Comparison of ENCODE assay signal across 27 cellular contexts in genomic region chr10:60970526-60970925, GRCh38. TPM values are rescaled to one million over a fixed set of nuclear protein-coding genes. Genes with fewer than 3 reads are reported as not detected.
DNase-seq lines count a peak whose midpoint lies in the region; ATAC-seq, FAIRE-seq and TF ChIP-seq lines count a peak whose summit lies in the region.
"Had no signal": no experiment of that assay in that cellular context is flagged by ENCODE, and none has a peak within 500 bp of the region (broad histone marks: within the 10 kb centered on the region; RNA-seq: fewer than 3 reads in every experiment).

No MANE protein-coding gene starts in this region.

- no peak overlapping the region for H2BK15ac ChIP-seq in IMR-90 (ENCODE audit: low read depth, low read length)

- TF ChIP-seq EP300 in A549 (IDR thresholded peaks at IDR 0.05) = no peak

- in situ Hi-C loops in IMR-90 (cut with MboI; ENCODE audit: low sequenced_read_pairs) = no loop called here

- H2AFZ ChIP-seq in IMR-90 (replicated peaks; ENCODE audit: low read length, poor library complexity) (no peak overlapping the region), MM.1S (ENCODE audit: low read length) (no peak overlapping the region)

- no peak overlapping the region for H3K9ac ChIP-seq in IMR-90 (ENCODE audit: low read depth, low read length)
- H3K9ac ChIP-seq in MM.1S (ENCODE audit: low read length) = no peak overlapping the region
- H3K9ac ChIP-seq: BLaER1 had no signal

- DNase-seq in A549 (ENCODE audit: low read depth in 1 of 2, low spot score in 1 of 2) (no peak), IMR-90 (no peak), MM.1S (no peak), hepatic stellate cell (ENCODE audit: low spot score) (no peak)
- DNase-seq: 8988T; ACHN; BE2C; C1 segment of cervical spinal cord; CD4-positive, alpha-beta memory T cell; CD4-positive, CD25-positive, alpha-beta regulatory T cell; CD8-positive, alpha-beta memory T cell; COR-L47; DMS 273 treated with DMSO at 0.1 percent for 48 hours; DMS153; DMS53; DMS79; DND-41; EL; GDM1 had no signal

- WGBS in A549 (ENCODE audit: missing lambda C conversion rate) = 85% methylated on average over 3 of the region's 3 CpGs
- WGBS in IMR-90 (ENCODE audit: extremely low coverage in 2 of 2, insufficient read length in 1 of 2), 2 experiments = no CpG with 5 or more reads among the region's 3 CpGs

- intact Hi-C loops in IMR-90 (cut with micrococcal nuclease) = no loop called here

- no peak overlapping the region for H2BK5ac ChIP-seq in IMR-90 (ENCODE audit: low read depth, low read length, poor library complexity, severe bottlenecking)

- no peaks in the 10 kb centered on the region for H3F3A ChIP-seq in MM.1S (ENCODE audit: insufficient read depth, low read length)

- ATAC-seq in A549 (no peak), IMR-90 (ENCODE audit: low read depth) (no peak), GM18517 (IDR thresholded peaks at IDR 0.05; ENCODE audit: unreplicated experiment) (no peak)
- ATAC-seq: GM12878 had no signal

- CTCF ChIA-PET in A549 (lab: Yijun Ruan, JAX) = no interaction called here
- CTCF ChIA-PET in IMR-90 (lab: Yijun Ruan, JAX) = no interaction called here

- no peak overlapping the region for H4K8ac ChIP-seq in IMR-90 (ENCODE audit: low read depth in 2 of 2, low read length in 2 of 2)

- H3K56ac ChIP-seq in IMR-90 (ENCODE audit: extremely low read depth, insufficient read depth, low read length) = no peak overlapping the region

- no peak overlapping the region for H2BK120ac ChIP-seq in IMR-90 (ENCODE audit: low read depth, low read length)

- H3K79me2 ChIP-seq in MM.1S (ENCODE audit: low read length) = no peaks in the 10 kb centered on the region

- H3K36me3 ChIP-seq in IMR-90 (ENCODE audit: control insufficient read depth, insufficient read depth, low read length) (no peaks in the 10 kb centered on the region), MM.1S (replicated peaks; ENCODE audit: insufficient read depth, low read length) (no peaks in the 10 kb centered on the region)
- H3K36me3 ChIP-seq: BE2C, BLaER1 had no signal

- H3K18ac ChIP-seq in IMR-90 (ENCODE audit: low read depth, low read length) = no peak overlapping the region

- H3K4me3 ChIP-seq in A549 (no peak overlapping the region), IMR-90 (ENCODE audit: insufficient read depth, low read depth, low read length) (no peak overlapping the region), MM.1S (ENCODE audit: low read length) (no peak overlapping the region)
- H3K4me3 ChIP-seq: BLaER1, GM12878 had no signal

- no peak overlapping the region for H2BK20ac ChIP-seq in IMR-90 (ENCODE audit: low read depth, low read length)

- peak; percentile 41 for FAIRE-seq in A204.1 (lab: Jason Lieb, UNC)
- no peak for FAIRE-seq in A549 (lab: Jason Lieb, UNC)
- FAIRE-seq in islet of Langerhans (lab: Jason Lieb, UNC) = peak; percentile 24
- FAIRE-seq: GM12878, GM12892, GM18507, GM19239 had no signal

- H3K9me1 ChIP-seq in IMR-90 (ENCODE audit: insufficient read depth, low read length) = peaks cover 3% of the 10 kb centered on the region; the same call in 1 of the 2 replicates

- no peaks in the 10 kb centered on the region for H3K9me3 ChIP-seq in A549
- no peaks in the 10 kb centered on the region for H3K9me3 ChIP-seq in IMR-90 (ENCODE audit: control insufficient read depth, insufficient read depth, low read length)
- H3K9me3 ChIP-seq in MM.1S (replicated peaks; ENCODE audit: insufficient read depth, low read length) = no peaks in the 10 kb centered on the region
- H3K9me3 ChIP-seq: BE2C, BLaER1 had no signal

- no peak overlapping the region for H3K4me2 ChIP-seq in A549
- no peak overlapping the region for H3K4me2 ChIP-seq in IMR-90 (ENCODE audit: low read depth, low read length)
- no peak overlapping the region for H3K4me2 ChIP-seq in MM.1S (ENCODE audit: low read depth, low read length)
- H3K4me2 ChIP-seq: BLaER1 had no signal

- TF ChIP-seq CTCF in A549 (IDR thresholded peaks at IDR 0.05) (no peak), IMR-90 (conservative IDR thresholded peaks at IDR 0.05; ENCODE audit: low read depth, low read length) (no peak), MM.1S (IDR thresholded peaks at IDR 0.05; ENCODE audit: low read length) (no peak)

- no peak for TF ChIP-seq RAD21 in A549 (conservative IDR thresholded peaks at IDR 0.05 in 1 of 2, IDR thresholded peaks at IDR 0.05 in 1 of 2)
- TF ChIP-seq RAD21 in IMR-90 (IDR thresholded peaks at IDR 0.05; ENCODE audit: low read length) = no peak

- H4K5ac ChIP-seq in IMR-90 (ENCODE audit: low read depth, low read length) = no peak overlapping the region

- no peak overlapping the region for H2AK5ac ChIP-seq in IMR-90 (ENCODE audit: low read depth, low read length)

- TF ChIP-seq POLR2A in A549 (IDR thresholded peaks at IDR 0.05; ENCODE audit: low read length) (no peak), IMR-90 (IDR thresholded peaks at IDR 0.05; ENCODE audit: low read depth, low read length) (no peak)

- no peaks in the 10 kb centered on the region for H4K20me1 ChIP-seq in IMR-90 (ENCODE audit: insufficient read depth, low read length)
- no peaks in the 10 kb centered on the region for H4K20me1 ChIP-seq in MM.1S (ENCODE audit: insufficient read depth, low read length)
- H4K20me1 ChIP-seq: BLaER1 had no signal

- H3K9me2 ChIP-seq in MM.1S (replicated peaks; ENCODE audit: insufficient read depth, low read length) = no peaks in the 10 kb centered on the region

- dilution Hi-C loops in IMR-90 (cut with HindIII; ENCODE audit: low sequenced_read_pairs, unreplicated experiment) = no loop called here

- H3K27ac ChIP-seq in A549 (no peak overlapping the region), IMR-90 (ENCODE audit: insufficient read depth, low read length) (no peak overlapping the region), MM.1S (ENCODE audit: low read length) (no peak overlapping the region)
- H3K27ac ChIP-seq: BLaER1 had no signal

- H3K4ac ChIP-seq in IMR-90 (ENCODE audit: low read depth, low read length) = no peak overlapping the region

- H3K14ac ChIP-seq in IMR-90 (replicated peaks; ENCODE audit: low read depth, low read length) = no peak overlapping the region

- no peak overlapping the region for H4K91ac ChIP-seq in IMR-90 (ENCODE audit: insufficient read depth, low read depth, low read length)

- H3K4me1 ChIP-seq in A549 (peaks cover 22% of the 10 kb centered on the region), IMR-90 (ENCODE audit: control insufficient read depth, insufficient read depth, low read length) (peaks cover 2% of the 10 kb centered on the region; the same call in 1 of the 2 replicates), MM.1S (ENCODE audit: low read length) (0 out of 2 replicates have a peak, but pooled peaks cover 5% of the 10 kb centered on the region)
- H3K4me1 ChIP-seq: BE2C had no signal

- H3K27me3 ChIP-seq in IMR-90 (ENCODE audit: control insufficient read depth, insufficient read depth, low read length) (no peaks in the 10 kb centered on the region), MM.1S (replicated peaks; ENCODE audit: insufficient read depth, low read length) (no peaks in the 10 kb centered on the region)
- H3K27me3 ChIP-seq: BE2C, BLaER1 had no signal

- no TSS peak for BruUV-seq in IMR-90 (replicated peaks; lab: Mats Ljungman, UMichigan)

- no peak overlapping the region for H2AK9ac ChIP-seq in IMR-90 (replicated peaks; ENCODE audit: low read depth, low read length, poor library complexity)

- H3K23ac ChIP-seq in IMR-90 (ENCODE audit: low read depth, low read length) = no peak overlapping the region

- H3K79me1 ChIP-seq in IMR-90 (ENCODE audit: low read depth in 1 of 2, low read length in 2 of 2) = no peaks in the 10 kb centered on the region

- POLR2A ChIA-PET in A549 (lab: Yijun Ruan, JAX) = interaction anchor here (0.7 kb wide), 1 partner anchor 43 kb away, joined by 3 read pairs; no protein-coding TSS in a partner anchor
- POLR2A ChIA-PET in IMR-90 (lab: Charles Lee; ENCODE audit: unreplicated experiment) = no interaction called here

TF ChIP-seq in A549, 52 proteins besides CTCF, POLR2A, EP300 and RAD21:
- no peak for TF ChIP-seq ATOH8 (CRISPR knock-in tag; IDR thresholded peaks at IDR 0.05; ENCODE audit: low read depth)
- no peak for TF ChIP-seq BHLHE40 (IDR thresholded peaks at IDR 0.05; ENCODE audit: low read depth, low read length)
- peak; percentile 62 for TF ChIP-seq MAFK (IDR thresholded peaks at IDR 0.05; ENCODE audit: partially characterized antibody)
- no peak for TF ChIP-seq CHD4 (IDR thresholded peaks at IDR 0.05; ENCODE audit: borderline replicate concordance)
- no peak for TF ChIP-seq KDM1A (IDR thresholded peaks at IDR 0.05; ENCODE audit: low read depth)
- no peak for TF ChIP-seq HEYL (CRISPR knock-in tag; IDR thresholded peaks at IDR 0.05)

TF ChIP-seq in IMR-90, 13 proteins besides CTCF, POLR2A, EP300 and RAD21:
- TF ChIP-seq CEBPB (IDR thresholded peaks at IDR 0.05; ENCODE audit: low read depth, low read length) (no peak), MAFK (IDR thresholded peaks at IDR 0.05; ENCODE audit: low read depth, low read length) (peak; percentile 49; the same call in 1 of the 2 replicates)

RNA-seq across cellular contexts. Expression of gene RHOBTB1, which starts 26.5 kb away (rescaled TPM):
- polyA plus RNA-seq in A549 (2011; rRNA removed) (24.7 TPM in 2 replicates), A549 (2017; fragmentation: RNase III; extraction: RNeasy Plus Mini Kit Qiagen cat#74134 plus additional on column Dnase treatment) (5.3 to 6.6 TPM (median 5.7 TPM) in 3 replicates), IMR-90 (2012; rRNA removed) (8.8 and 8.9 TPM in 2 replicates)
- 4.3 and 4.9 TPM in 2 replicates for polyA plus RNA-seq in A549 (2012; cell fraction: cytosol; rRNA removed)
- polyA plus RNA-seq in A549 (2012; cell fraction: nucleus; rRNA removed) = 2.6 and 4.2 TPM in 2 replicates
- 19.1 and 23.7 TPM in 2 replicates for polyA minus RNA-seq in A549 (2011; rRNA and poly(A)+ RNA removed)
- total RNA-seq in IMR-90 (2012; rRNA removed) = 15.2 and 18.9 TPM in 2 replicates
- polyA plus RNA-seq in IMR-90 (2012; cell fraction: cytosol; rRNA removed) = 3.7 and 4.9 TPM in 2 replicates
- polyA plus RNA-seq in IMR-90 (2012; cell fraction: nucleus; rRNA removed; ENCODE audit: low replicate concordance) = 3.6 and 19.2 TPM in 2 replicates
- total RNA-seq: GM12878 had no signal
- polyA plus RNA-seq: CD4-positive, alpha-beta memory T cell; CD4-positive, CD25-positive, alpha-beta regulatory T cell; CD8-positive, alpha-beta memory T cell; GM12878 had no signal
